In genomic region chr20:37226889-37227288, GRCh38 we compare ENCODE assay signal across 1 cellular context.
TF ChIP-seq lines count a peak whose summit lies in the region.

No MANE protein-coding gene starts in this region.

TF ChIP-seq in IMR-90, 13 proteins besides CTCF, POLR2A, EP300 and RAD21:
- TF ChIP-seq USF2 (IDR thresholded peaks at IDR 0.05; ENCODE audit: low read depth, low read length) (no peak), CHD1 (IDR thresholded peaks at IDR 0.05; ENCODE audit: low read depth, low read length) (no peak), RCOR1 (IDR thresholded peaks at IDR 0.05; ENCODE audit: insufficient replicate concordance, low read length) (no peak), BHLHE40 (IDR thresholded peaks at IDR 0.05; ENCODE audit: low read depth, low read length) (no peak), ELK1 (IDR thresholded peaks at IDR 0.05; ENCODE audit: borderline replicate concordance, low read depth, low read length) (no peak), RFX5 (IDR thresholded peaks at IDR 0.05; ENCODE audit: low read depth, low read length) (no peak), MAZ (IDR thresholded peaks at IDR 0.05; ENCODE audit: borderline replicate concordance, low read depth, low read length) (no peak), NFE2L2 (IDR thresholded peaks at IDR 0.05; ENCODE audit: low read depth, low read length) (no peak), CEBPB (IDR thresholded peaks at IDR 0.05; ENCODE audit: low read depth, low read length) (no peak), FOS (IDR thresholded peaks at IDR 0.05; ENCODE audit: low read depth, low read length) (no peak), SMC3 (IDR thresholded peaks at IDR 0.05; ENCODE audit: low read depth, low read length) (no peak)
